ENCODE assay signal across 1 cellular context in the genomic region with DNA sequence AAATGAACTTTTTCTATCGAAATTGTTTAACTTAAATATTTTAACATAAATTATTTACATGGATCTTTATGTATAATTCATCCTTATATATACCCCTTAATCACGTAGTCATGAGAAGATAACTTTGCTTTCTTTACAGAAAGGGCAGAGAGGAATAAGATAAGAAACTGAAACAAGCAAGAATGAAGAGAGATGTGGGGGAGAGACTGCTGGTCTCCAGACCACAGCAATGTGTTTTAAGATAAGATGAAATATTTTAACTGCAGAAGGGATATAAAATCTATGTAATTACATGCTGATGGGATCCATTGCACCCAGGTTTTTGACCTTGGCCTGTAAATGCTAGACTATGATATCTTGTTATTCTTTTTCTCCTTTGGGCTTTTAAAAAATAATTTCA.
TF ChIP-seq lines count a peak whose summit lies in the region.

No MANE protein-coding gene starts in this region.

TF ChIP-seq in K562, 482 proteins besides CTCF, POLR2A, EP300 and RAD21 (continued from another document and continues in another):
- TF ChIP-seq ID3 (CRISPR knock-in tag; IDR thresholded peaks at IDR 0.05) (no peak), ID3 (tag; IDR thresholded peaks at IDR 0.05) (0 out of 2 replicates have a peak, but pooled peaks have one; percentile 30), LEF1 (IDR thresholded peaks at IDR 0.05) (no peak), CXXC5 (CRISPR knock-in tag; IDR thresholded peaks at IDR 0.05) (no peak), VEZF1 (CRISPR knock-in tag; IDR thresholded peaks at IDR 0.05) (peak; percentile 18; the same call in 1 of the 2 replicates), SREBF1 (IDR thresholded peaks at IDR 0.05; ENCODE audit: borderline replicate concordance, low read depth, low read length) (no peak), ZNF134 (CRISPR knock-in tag; conservative IDR thresholded peaks at IDR 0.05) (no peak), ARID1B (IDR thresholded peaks at IDR 0.05) (peak; percentile 90), ZNF347 (CRISPR knock-in tag; IDR thresholded peaks at IDR 0.05; ENCODE audit: low read depth) (no peak), CREB1 (IDR thresholded peaks at IDR 0.05) (no peak), CREB1 (CRISPR knock-in tag; IDR thresholded peaks at IDR 0.05) (no peak), YBX1 (IDR thresholded peaks at IDR 0.05) (no peak), DPF2 (IDR thresholded peaks at IDR 0.05) (peak; percentile 72; the same call in 1 of the 2 replicates), CREM (IDR thresholded peaks at IDR 0.05; ENCODE audit: low read depth) (no peak), PML (IDR thresholded peaks at IDR 0.05; ENCODE audit: low read length) (peak; percentile 81), ZNF778 (CRISPR knock-in tag; IDR thresholded peaks at IDR 0.05) (no peak), ZNF76 (CRISPR knock-in tag; IDR thresholded peaks at IDR 0.05; ENCODE audit: borderline replicate concordance) (no peak), EZH2 (IDR thresholded peaks at IDR 0.05; ENCODE audit: borderline replicate concordance, low read depth, low read length) (no peak), GTF2A2 (tag; IDR thresholded peaks at IDR 0.05) (no peak), HNRNPK (IDR thresholded peaks at IDR 0.05; ENCODE audit: low read depth, low read length, poor library complexity, severe bottlenecking) (no peak), SMARCE1 (IDR thresholded peaks at IDR 0.05) (peak; percentile 85; the same call in 1 of the 2 replicates), NCOR1 (IDR thresholded peaks at IDR 0.05) (peak; percentile 74), CSDE1 (IDR thresholded peaks at IDR 0.05) (no peak), FOSL1 (tag; conservative IDR thresholded peaks at IDR 0.05) (no peak; the same call in none of the 2 replicates), ELF2 (CRISPR knock-in tag; IDR thresholded peaks at IDR 0.05) (no peak), CBFA2T2 (conservative IDR thresholded peaks at IDR 0.05) (peak; percentile 76), ZMIZ1 (IDR thresholded peaks at IDR 0.05; ENCODE audit: low read depth in 2 of 2, low read length in 2 of 2) (0 out of 4 replicates have a peak, but pooled peaks of 1 of the 2 experiments have one; percentile 36), TAF1 (IDR thresholded peaks at IDR 0.05; ENCODE audit: control insufficient read depth, extremely low read depth, insufficient read depth, low read length, severe bottlenecking) (no peak), TCF15 (CRISPR knock-in tag; IDR thresholded peaks at IDR 0.05) (no peak), FOXA3 (CRISPR knock-in tag; conservative IDR thresholded peaks at IDR 0.05 in 1 of 2, IDR thresholded peaks at IDR 0.05 in 1 of 2) (peak in 1 of 2 experiments; percentile 49; a peak in 1 of 4 replicates), SMARCC2 (IDR thresholded peaks at IDR 0.05; ENCODE audit: low read depth) (peak; percentile 58; the same call in 1 of the 2 replicates), TCF3 (CRISPR knock-in tag; IDR thresholded peaks at IDR 0.05) (peak; percentile 74), MLLT1 (IDR thresholded peaks at IDR 0.05) (peak in 1 of 2 experiments; percentile 62; a peak in 1 of 4 replicates), SMARCB1 (IDR thresholded peaks at IDR 0.05; ENCODE audit: insufficient read length, low read depth) (no peak), ESRRA (IDR thresholded peaks at IDR 0.05; ENCODE audit: borderline replicate concordance, low read depth) (peak; percentile 57; the same call in 1 of the 2 replicates), HDAC3 (IDR thresholded peaks at IDR 0.05; ENCODE audit: borderline replicate concordance, partially characterized antibody) (peak; percentile 22), PRPF4 (IDR thresholded peaks at IDR 0.05; ENCODE audit: insufficient read depth, low read depth, low read length, poor library complexity, severe bottlenecking) (no peak), SOX6 (IDR thresholded peaks at IDR 0.05) (peak; percentile 80), TEAD1 (CRISPR knock-in tag; IDR thresholded peaks at IDR 0.05) (peak in 1 of 2 experiments; percentile 91; a peak in 2 of 4 replicates), MTA2 (IDR thresholded peaks at IDR 0.05; ENCODE audit: low read depth) (peak; percentile 78), EP400 (IDR thresholded peaks at IDR 0.05) (no peak), MED1 (CRISPR knock-in tag; IDR thresholded peaks at IDR 0.05; ENCODE audit: borderline replicate concordance) (no peak), CAMTA2 (CRISPR knock-in tag; conservative IDR thresholded peaks at IDR 0.05) (no peak), TFAP4 (CRISPR knock-in tag; IDR thresholded peaks at IDR 0.05; ENCODE audit: borderline replicate concordance) (no peak), CREBBP (IDR thresholded peaks at IDR 0.05; ENCODE audit: low read depth, low read length) (no peak), TAL1 (IDR thresholded peaks at IDR 0.05) (peak; percentile 85), SMARCA4 (IDR thresholded peaks at IDR 0.05) (peak; percentile 76; the same call in 1 of the 2 replicates)
- TF ChIP-seq, protein P1, sequence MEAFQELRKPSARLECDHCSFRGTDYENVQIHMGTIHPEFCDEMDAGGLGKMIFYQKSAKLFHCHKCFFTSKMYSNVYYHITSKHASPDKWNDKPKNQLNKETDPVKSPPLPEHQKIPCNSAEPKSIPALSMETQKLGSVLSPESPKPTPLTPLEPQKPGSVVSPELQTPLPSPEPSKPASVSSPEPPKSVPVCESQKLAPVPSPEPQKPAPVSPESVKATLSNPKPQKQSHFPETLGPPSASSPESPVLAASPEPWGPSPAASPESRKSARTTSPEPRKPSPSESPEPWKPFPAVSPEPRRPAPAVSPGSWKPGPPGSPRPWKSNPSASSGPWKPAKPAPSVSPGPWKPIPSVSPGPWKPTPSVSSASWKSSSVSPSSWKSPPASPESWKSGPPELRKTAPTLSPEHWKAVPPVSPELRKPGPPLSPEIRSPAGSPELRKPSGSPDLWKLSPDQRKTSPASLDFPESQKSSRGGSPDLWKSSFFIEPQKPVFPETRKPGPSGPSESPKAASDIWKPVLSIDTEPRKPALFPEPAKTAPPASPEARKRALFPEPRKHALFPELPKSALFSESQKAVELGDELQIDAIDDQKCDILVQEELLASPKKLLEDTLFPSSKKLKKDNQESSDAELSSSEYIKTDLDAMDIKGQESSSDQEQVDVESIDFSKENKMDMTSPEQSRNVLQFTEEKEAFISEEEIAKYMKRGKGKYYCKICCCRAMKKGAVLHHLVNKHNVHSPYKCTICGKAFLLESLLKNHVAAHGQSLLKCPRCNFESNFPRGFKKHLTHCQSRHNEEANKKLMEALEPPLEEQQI (IDR thresholded peaks at IDR 0.05), result no peak
- TF ChIP-seq, protein P2, sequence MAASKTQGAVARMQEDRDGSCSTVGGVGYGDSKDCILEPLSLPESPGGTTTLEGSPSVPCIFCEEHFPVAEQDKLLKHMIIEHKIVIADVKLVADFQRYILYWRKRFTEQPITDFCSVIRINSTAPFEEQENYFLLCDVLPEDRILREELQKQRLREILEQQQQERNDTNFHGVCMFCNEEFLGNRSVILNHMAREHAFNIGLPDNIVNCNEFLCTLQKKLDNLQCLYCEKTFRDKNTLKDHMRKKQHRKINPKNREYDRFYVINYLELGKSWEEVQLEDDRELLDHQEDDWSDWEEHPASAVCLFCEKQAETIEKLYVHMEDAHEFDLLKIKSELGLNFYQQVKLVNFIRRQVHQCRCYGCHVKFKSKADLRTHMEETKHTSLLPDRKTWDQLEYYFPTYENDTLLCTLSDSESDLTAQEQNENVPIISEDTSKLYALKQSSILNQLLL (CRISPR knock-in tag; IDR thresholded peaks at IDR 0.05; ENCODE audit: borderline replicate concordance), result no peak
- TF ChIP-seq, protein P3, sequence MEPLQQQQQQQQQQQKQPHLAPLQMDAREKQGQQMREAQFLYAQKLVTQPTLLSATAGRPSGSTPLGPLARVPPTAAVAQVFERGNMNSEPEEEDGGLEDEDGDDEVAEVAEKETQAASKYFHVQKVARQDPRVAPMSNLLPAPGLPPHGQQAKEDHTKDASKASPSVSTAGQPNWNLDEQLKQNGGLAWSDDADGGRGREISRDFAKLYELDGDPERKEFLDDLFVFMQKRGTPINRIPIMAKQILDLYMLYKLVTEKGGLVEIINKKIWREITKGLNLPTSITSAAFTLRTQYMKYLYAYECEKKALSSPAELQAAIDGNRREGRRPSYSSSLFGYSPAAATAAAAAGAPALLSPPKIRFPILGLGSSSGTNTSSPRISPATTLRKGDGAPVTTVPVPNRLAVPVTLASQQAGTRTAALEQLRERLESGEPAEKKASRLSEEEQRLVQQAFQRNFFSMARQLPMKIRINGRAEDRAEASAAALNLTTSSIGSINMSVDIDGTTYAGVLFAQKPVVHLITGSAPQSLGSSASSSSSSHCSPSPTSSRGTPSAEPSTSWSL (CRISPR knock-in tag; IDR thresholded peaks at IDR 0.05; ENCODE audit: borderline replicate concordance), result no peak
- TF ChIP-seq, protein P4, sequence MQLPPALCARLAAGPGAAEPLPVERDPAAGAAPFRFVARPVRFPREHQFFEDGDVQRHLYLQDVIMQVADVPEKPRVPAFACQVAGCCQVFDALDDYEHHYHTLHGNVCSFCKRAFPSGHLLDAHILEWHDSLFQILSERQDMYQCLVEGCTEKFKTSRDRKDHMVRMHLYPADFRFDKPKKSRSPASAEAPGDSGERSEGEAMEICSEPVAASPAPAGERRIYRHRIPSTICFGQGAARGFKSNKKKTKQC (CRISPR knock-in tag; IDR thresholded peaks at IDR 0.05), result no peak
- TF ChIP-seq, protein P5, sequence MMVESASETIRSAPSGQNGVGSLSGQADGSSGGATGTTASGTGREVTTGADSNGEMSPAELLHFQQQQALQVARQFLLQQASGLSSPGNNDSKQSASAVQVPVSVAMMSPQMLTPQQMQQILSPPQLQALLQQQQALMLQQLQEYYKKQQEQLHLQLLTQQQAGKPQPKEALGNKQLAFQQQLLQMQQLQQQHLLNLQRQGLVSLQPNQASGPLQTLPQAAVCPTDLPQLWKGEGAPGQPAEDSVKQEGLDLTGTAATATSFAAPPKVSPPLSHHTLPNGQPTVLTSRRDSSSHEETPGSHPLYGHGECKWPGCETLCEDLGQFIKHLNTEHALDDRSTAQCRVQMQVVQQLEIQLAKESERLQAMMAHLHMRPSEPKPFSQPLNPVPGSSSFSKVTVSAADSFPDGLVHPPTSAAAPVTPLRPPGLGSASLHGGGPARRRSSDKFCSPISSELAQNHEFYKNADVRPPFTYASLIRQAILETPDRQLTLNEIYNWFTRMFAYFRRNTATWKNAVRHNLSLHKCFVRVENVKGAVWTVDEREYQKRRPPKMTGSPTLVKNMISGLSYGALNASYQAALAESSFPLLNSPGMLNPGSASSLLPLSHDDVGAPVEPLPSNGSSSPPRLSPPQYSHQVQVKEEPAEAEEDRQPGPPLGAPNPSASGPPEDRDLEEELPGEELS (CRISPR knock-in tag; IDR thresholded peaks at IDR 0.05; ENCODE audit: borderline replicate concordance), result no peak
